In the genomic region with DNA sequence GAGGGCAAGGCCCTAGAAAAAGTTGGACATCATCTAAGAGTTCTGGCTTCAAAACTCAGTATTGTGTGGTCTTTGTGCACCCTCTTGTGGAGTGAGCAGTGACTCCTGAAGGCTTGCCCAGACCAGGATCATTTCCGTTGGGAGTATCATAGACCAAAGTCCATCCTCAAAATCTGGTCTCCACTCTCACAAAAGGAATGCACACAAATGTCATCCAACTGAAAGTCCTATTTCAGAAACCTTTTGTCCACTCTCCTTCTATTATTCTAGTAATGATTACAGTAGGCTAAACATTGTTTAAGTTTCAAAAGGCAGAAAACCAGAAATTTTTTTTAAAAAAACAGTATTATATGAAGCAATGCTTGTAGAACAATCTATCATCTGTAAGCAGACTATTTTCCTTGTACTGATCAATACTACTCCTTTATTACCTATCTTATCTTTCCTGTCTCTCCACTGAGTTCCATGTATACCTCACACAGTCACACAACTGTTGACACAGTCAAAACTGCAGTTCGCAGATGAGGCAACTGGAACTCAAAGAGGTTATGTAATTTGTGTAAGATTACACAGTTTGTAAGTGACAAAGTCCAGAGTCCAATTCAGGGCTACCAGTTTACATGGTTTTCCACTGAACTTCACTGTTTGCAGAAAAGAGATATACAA, we compare ENCODE assay signal across 8 cellular contexts. TPM values are rescaled to one million over a fixed set of nuclear protein-coding genes. Genes with fewer than 3 reads are reported as not detected.
DNase-seq lines count a peak whose midpoint lies in the region; ATAC-seq and TF ChIP-seq lines count a peak whose summit lies in the region.

No MANE protein-coding gene starts in this region.

- H2BK120ac ChIP-seq in IMR-90 (ENCODE audit: low read depth, low read length): no peak overlapping the region

- H3K9me1 ChIP-seq in IMR-90 (ENCODE audit: insufficient read depth, low read length): no peaks in the 10 kb centered on the region

- H3K27me3 ChIP-seq in IMR-90 (ENCODE audit: control insufficient read depth, insufficient read depth, low read length): peaks cover 2% of the 10 kb centered on the region; the same call in 1 of the 2 replicates

- H3K27ac Mint-ChIP-seq in activated T-cell treated with anti-CD3 and anti-CD28 coated beads, Interleukin-2, amount 50 U/mL, for 24 hours: no peak overlapping the region

- H3K9me3 ChIP-seq in IMR-90 (ENCODE audit: control insufficient read depth, insufficient read depth, low read length): no peaks in the 10 kb centered on the region

- H4K8ac ChIP-seq in IMR-90 (ENCODE audit: low read depth in 2 of 2, low read length in 2 of 2): no peak overlapping the region

- H3K36me3 Mint-ChIP-seq in activated T-cell treated with anti-CD3 and anti-CD28 coated beads, Interleukin-2, amount 50 U/mL, for 24 hours (ENCODE audit: low read depth): no peaks in the 10 kb centered on the region

- peak; percentile 73 for TF ChIP-seq RAD21 in IMR-90 (IDR thresholded peaks at IDR 0.05; ENCODE audit: low read length)

- no peak for TF ChIP-seq POLR2A in IMR-90 (IDR thresholded peaks at IDR 0.05; ENCODE audit: low read depth, low read length)

- WGBS in IMR-90 (ENCODE audit: extremely low coverage in 2 of 2, insufficient read length in 1 of 2), 2 experiments: no CpG with 5 or more reads among the region's 2 CpGs

- H3K4me1 Mint-ChIP-seq in activated T-cell treated with anti-CD3 and anti-CD28 coated beads, Interleukin-2, amount 50 U/mL, for 24 hours (ENCODE audit: low read depth): no peaks in the 10 kb centered on the region

- H2AK5ac ChIP-seq in IMR-90 (ENCODE audit: low read depth, low read length): no peak overlapping the region

- H3K4me3 Mint-ChIP-seq in activated T-cell treated with anti-CD3 and anti-CD28 coated beads, Interleukin-2, amount 50 U/mL, for 24 hours: no peak overlapping the region

- H2BK5ac ChIP-seq in IMR-90 (ENCODE audit: low read depth, low read length, poor library complexity, severe bottlenecking): no peak overlapping the region

- POLR2A ChIA-PET in IMR-90 (lab: Charles Lee; ENCODE audit: unreplicated experiment): no interaction called here

- no peak overlapping the region for H3K18ac ChIP-seq in IMR-90 (ENCODE audit: low read depth, low read length)

- CTCF ChIA-PET in IMR-90 (lab: Yijun Ruan, JAX): interaction anchor here (1.5 kb wide), 1 partner anchor 231 kb away, joined by 5 read pairs; no protein-coding TSS in a partner anchor

- H3K14ac ChIP-seq in IMR-90 (replicated peaks; ENCODE audit: low read depth, low read length): no peak overlapping the region

- H4K20me1 ChIP-seq in IMR-90 (ENCODE audit: insufficient read depth, low read length): no peaks in the 10 kb centered on the region

- no peak overlapping the region for H3K9ac ChIP-seq in IMR-90 (ENCODE audit: low read depth, low read length)

- H2BK20ac ChIP-seq in IMR-90 (ENCODE audit: low read depth, low read length): no peak overlapping the region

- no peak overlapping the region for H4K91ac ChIP-seq in IMR-90 (ENCODE audit: insufficient read depth, low read depth, low read length)

- H2BK15ac ChIP-seq in IMR-90 (ENCODE audit: low read depth, low read length): no peak overlapping the region

- DNase-seq in D341Med (ENCODE audit: low spot score) (peak; percentile 66), IMR-90 (peak; percentile 61), SHP77 treated with DMSO at 0.1 percent for 48 hours (lab: John Stamatoyannopoulos, UW) (peak; percentile 25), glomerular endothelial cell (ENCODE audit: extremely low read depth, low read depth, low spot score) (peak; percentile 7), retinal pigment epithelial cell (ENCODE audit: low read depth) (peak; percentile 16)
- DNase-seq in activated T-cell treated with anti-CD3 and anti-CD28 coated beads, Interleukin-2, amount 50 U/mL, for 24 hours: no peak

- TF ChIP-seq CTCF in IMR-90 (conservative IDR thresholded peaks at IDR 0.05; ENCODE audit: low read depth, low read length): peak; percentile 63
- TF ChIP-seq CTCF in retinal pigment epithelial cell (conservative IDR thresholded peaks at IDR 0.05; ENCODE audit: low read depth, low read length): peak; percentile 72

- no TSS peak for BruUV-seq in IMR-90 (replicated peaks; lab: Mats Ljungman, UMichigan)

- H3K23ac ChIP-seq in IMR-90 (ENCODE audit: low read depth, low read length): no peak overlapping the region

- no peaks in the 10 kb centered on the region for H3K4me1 ChIP-seq in IMR-90 (ENCODE audit: control insufficient read depth, insufficient read depth, low read length)

- no peak overlapping the region for H4K5ac ChIP-seq in IMR-90 (ENCODE audit: low read depth, low read length)

- dilution Hi-C loops in IMR-90 (cut with HindIII; ENCODE audit: low sequenced_read_pairs, unreplicated experiment): no loop called here

- H3K36me3 ChIP-seq in IMR-90 (ENCODE audit: control insufficient read depth, insufficient read depth, low read length): no peaks in the 10 kb centered on the region

- peaks cover 4% of the 10 kb centered on the region for H3K9me3 Mint-ChIP-seq in activated T-cell treated with anti-CD3 and anti-CD28 coated beads, Interleukin-2, amount 50 U/mL, for 24 hours

- H3K27me3 Mint-ChIP-seq in activated T-cell treated with anti-CD3 and anti-CD28 coated beads, Interleukin-2, amount 50 U/mL, for 24 hours: peaks cover 10% of the 10 kb centered on the region

- in situ Hi-C loops in IMR-90 (cut with MboI; ENCODE audit: low sequenced_read_pairs): loop anchor here (10.0 to 25.0 kb wide), 2 partner anchors 223 to 481 kb away; no protein-coding TSS in a partner anchor

- no peaks in the 10 kb centered on the region for H3K79me1 ChIP-seq in IMR-90 (ENCODE audit: low read depth in 1 of 2, low read length in 2 of 2)

- ATAC-seq in IMR-90 (ENCODE audit: low read depth) (peak; percentile 91), GM21576 (IDR thresholded peaks at IDR 0.05; ENCODE audit: unreplicated experiment) (no peak), GM18909 (IDR thresholded peaks at IDR 0.05; ENCODE audit: poor library complexity, unreplicated experiment) (no peak)

- H2AK9ac ChIP-seq in IMR-90 (replicated peaks; ENCODE audit: low read depth, low read length, poor library complexity): no peak overlapping the region

- no peak overlapping the region for H3K4me3 ChIP-seq in IMR-90 (ENCODE audit: insufficient read depth, low read depth, low read length)
- no peak overlapping the region for H3K4me3 ChIP-seq in retinal pigment epithelial cell (ENCODE audit: low read length)

- no peak overlapping the region for H3K56ac ChIP-seq in IMR-90 (ENCODE audit: extremely low read depth, insufficient read depth, low read length)

- H3K27ac ChIP-seq in IMR-90 (ENCODE audit: insufficient read depth, low read length): no peak overlapping the region

- H2AFZ ChIP-seq in IMR-90 (replicated peaks; ENCODE audit: low read length, poor library complexity): no peak overlapping the region

- no peak overlapping the region for H3K4me2 ChIP-seq in IMR-90 (ENCODE audit: low read depth, low read length)

- intact Hi-C loops in IMR-90 (cut with micrococcal nuclease): loop anchor here (1.0 to 5.0 kb wide), 3 partner anchors 231 to 501 kb away; no protein-coding TSS in a partner anchor

- no peak overlapping the region for H3K4ac ChIP-seq in IMR-90 (ENCODE audit: low read depth, low read length)

TF ChIP-seq in IMR-90, 13 proteins besides CTCF, POLR2A, EP300 and RAD21:
- TF ChIP-seq MXI1 (IDR thresholded peaks at IDR 0.05; ENCODE audit: borderline replicate concordance, low read depth, low read length) (no peak), BHLHE40 (IDR thresholded peaks at IDR 0.05; ENCODE audit: low read depth, low read length) (no peak), CEBPB (IDR thresholded peaks at IDR 0.05; ENCODE audit: low read depth, low read length) (no peak), MAZ (IDR thresholded peaks at IDR 0.05; ENCODE audit: borderline replicate concordance, low read depth, low read length) (no peak), SMC3 (IDR thresholded peaks at IDR 0.05; ENCODE audit: low read depth, low read length) (peak; percentile 47), MAFK (IDR thresholded peaks at IDR 0.05; ENCODE audit: low read depth, low read length) (no peak), RCOR1 (IDR thresholded peaks at IDR 0.05; ENCODE audit: insufficient replicate concordance, low read length) (no peak), RFX5 (IDR thresholded peaks at IDR 0.05; ENCODE audit: low read depth, low read length) (no peak), FOS (IDR thresholded peaks at IDR 0.05; ENCODE audit: low read depth, low read length) (no peak)

RNA-seq across cellular contexts. Expression of gene COX16, which starts 41.4 kb away (rescaled TPM):
- 23.1 and 49.2 TPM in 2 replicates for total RNA-seq in IMR-90 (2012; rRNA removed)
- 22.2 and 24.4 TPM in 2 replicates for polyA plus RNA-seq in IMR-90 (2012; rRNA removed)
- polyA plus RNA-seq in IMR-90 (2012; cell fraction: cytosol; rRNA removed): 3.3 and 9.9 TPM in 2 replicates
- polyA plus RNA-seq in IMR-90 (2012; cell fraction: nucleus; rRNA removed; ENCODE audit: low replicate concordance): 0.58 and 4.6 TPM in 2 replicates
- 30.4 and 34.0 TPM in 2 replicates for total RNA-seq in glomerular endothelial cell
